ENCODE assay signal across 1 cellular context in the genomic region with DNA sequence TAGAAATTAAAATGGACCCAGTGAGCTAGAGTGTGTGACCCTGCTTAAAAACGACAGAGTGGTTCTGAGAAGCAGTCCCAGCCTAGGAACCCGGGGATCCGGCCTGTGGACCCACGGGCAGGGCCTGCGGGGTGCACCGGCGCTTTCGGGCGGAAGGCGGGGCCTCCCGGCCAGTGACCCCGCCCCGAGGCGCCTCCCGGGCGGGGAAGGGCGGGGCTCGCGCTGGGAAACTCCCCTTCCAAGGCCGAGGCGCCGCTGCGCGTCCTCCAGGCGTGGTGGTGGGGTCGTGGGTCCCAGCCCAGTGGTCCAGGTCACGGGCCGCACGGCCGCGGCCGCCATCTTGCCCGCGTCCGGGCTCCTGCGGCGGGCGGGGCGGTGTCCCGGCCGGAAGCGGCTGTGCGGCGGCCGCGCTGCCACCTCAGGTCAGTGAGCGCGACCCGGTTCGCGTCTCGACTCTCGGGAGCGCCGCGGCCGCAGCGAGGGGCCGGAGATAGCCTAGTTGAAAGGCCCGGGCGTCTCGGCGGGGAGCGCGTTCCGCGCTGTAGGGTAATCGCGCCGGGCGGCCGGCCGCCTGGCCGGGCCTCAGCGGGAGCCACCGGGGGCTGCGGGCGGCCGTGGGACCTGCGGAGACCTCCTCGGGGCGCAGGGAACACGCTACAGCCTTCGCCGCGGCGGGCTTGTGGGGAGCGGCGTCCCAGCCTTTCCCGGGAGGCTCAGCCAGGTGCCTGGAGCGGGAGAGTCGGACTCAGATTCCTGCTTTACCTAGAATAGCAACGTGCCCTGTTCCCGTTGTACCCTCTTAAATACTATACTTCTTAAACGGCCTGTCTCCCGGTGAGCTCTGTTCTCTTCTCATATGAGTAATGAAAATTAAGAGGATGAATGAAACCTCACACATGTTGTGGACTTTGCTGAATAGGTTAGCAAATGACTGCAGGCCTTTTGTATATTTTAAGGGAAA.
TF ChIP-seq lines count a peak whose summit lies in the region.

TSS of gene MIOS (plus strand) at position 234 of the 961 bp plus-strand sequence. CDS start 5,592 bp downstream, outside the sequence.

TF ChIP-seq in GM23338, 12 proteins besides CTCF, POLR2A, EP300 and RAD21 (continued from another document):
- TF ChIP-seq, protein P1, sequence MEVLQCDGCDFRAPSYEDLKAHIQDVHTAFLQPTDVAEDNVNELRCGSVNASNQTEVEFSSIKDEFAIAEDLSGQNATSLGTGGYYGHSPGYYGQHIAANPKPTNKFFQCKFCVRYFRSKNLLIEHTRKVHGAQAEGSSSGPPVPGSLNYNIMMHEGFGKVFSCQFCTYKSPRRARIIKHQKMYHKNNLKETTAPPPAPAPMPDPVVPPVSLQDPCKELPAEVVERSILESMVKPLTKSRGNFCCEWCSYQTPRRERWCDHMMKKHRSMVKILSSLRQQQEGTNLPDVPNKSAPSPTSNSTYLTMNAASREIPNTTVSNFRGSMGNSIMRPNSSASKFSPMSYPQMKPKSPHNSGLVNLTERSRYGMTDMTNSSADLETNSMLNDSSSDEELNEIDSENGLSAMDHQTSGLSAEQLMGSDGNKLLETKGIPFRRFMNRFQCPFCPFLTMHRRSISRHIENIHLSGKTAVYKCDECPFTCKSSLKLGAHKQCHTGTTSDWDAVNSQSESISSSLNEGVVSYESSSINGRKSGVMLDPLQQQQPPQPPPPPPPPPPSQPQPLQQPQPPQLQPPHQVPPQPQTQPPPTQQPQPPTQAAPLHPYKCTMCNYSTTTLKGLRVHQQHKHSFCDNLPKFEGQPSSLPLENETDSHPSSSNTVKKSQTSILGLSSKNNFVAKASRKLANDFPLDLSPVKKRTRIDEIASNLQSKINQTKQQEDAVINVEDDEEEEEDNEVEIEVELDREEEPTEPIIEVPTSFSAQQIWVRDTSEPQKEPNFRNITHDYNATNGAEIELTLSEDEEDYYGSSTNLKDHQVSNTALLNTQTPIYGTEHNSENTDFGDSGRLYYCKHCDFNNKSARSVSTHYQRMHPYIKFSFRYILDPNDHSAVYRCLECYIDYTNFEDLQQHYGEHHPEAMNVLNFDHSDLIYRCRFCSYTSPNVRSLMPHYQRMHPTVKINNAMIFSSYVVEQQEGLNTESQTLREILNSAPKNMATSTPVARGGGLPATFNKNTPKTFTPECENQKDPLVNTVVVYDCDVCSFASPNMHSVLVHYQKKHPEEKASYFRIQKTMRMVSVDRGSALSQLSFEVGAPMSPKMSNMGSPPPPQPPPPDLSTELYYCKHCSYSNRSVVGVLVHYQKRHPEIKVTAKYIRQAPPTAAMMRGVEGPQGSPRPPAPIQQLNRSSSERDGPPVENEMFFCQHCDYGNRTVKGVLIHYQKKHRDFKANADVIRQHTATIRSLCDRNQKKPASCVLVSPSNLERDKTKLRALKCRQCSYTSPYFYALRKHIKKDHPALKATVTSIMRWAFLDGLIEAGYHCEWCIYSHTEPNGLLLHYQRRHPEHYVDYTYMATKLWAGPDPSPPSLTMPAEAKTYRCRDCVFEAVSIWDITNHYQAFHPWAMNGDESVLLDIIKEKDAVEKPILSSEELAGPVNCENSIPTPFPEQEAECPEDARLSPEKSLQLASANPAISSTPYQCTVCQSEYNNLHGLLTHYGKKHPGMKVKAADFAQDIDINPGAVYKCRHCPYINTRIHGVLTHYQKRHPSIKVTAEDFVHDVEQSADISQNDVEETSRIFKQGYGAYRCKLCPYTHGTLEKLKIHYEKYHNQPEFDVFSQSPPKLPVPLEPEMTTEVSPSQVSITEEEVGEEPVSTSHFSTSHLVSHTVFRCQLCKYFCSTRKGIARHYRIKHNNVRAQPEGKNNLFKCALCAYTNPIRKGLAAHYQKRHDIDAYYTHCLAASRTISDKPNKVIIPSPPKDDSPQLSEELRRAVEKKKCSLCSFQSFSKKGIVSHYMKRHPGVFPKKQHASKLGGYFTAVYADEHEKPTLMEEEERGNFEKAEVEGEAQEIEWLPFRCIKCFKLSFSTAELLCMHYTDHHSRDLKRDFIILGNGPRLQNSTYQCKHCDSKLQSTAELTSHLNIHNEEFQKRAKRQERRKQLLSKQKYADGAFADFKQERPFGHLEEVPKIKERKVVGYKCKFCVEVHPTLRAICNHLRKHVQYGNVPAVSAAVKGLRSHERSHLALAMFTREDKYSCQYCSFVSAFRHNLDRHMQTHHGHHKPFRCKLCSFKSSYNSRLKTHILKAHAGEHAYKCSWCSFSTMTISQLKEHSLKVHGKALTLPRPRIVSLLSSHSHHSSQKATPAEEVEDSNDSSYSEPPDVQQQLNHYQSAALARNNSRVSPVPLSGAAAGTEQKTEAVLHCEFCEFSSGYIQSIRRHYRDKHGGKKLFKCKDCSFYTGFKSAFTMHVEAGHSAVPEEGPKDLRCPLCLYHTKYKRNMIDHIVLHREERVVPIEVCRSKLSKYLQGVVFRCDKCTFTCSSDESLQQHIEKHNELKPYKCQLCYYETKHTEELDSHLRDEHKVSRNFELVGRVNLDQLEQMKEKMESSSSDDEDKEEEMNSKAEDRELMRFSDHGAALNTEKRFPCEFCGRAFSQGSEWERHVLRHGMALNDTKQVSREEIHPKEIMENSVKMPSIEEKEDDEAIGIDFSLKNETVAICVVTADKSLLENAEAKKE (CRISPR knock-in tag; IDR thresholded peaks at IDR 0.05) = no peak
- TF ChIP-seq, protein P2, sequence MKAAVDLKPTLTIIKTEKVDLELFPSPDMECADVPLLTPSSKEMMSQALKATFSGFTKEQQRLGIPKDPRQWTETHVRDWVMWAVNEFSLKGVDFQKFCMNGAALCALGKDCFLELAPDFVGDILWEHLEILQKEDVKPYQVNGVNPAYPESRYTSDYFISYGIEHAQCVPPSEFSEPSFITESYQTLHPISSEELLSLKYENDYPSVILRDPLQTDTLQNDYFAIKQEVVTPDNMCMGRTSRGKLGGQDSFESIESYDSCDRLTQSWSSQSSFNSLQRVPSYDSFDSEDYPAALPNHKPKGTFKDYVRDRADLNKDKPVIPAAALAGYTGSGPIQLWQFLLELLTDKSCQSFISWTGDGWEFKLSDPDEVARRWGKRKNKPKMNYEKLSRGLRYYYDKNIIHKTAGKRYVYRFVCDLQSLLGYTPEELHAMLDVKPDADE (IDR thresholded peaks at IDR 0.05) = no peak
- TF ChIP-seq CREB1 (CRISPR knock-in tag; IDR thresholded peaks at IDR 0.05; ENCODE audit: low read depth) = 0 out of 2 replicates have a peak, but pooled peaks have one; percentile 23
- TF ChIP-seq EZH2 (IDR thresholded peaks at IDR 0.05; ENCODE audit: low read depth, unreplicated experiment) = no peak
- no peak for TF ChIP-seq REST (IDR thresholded peaks at IDR 0.05; ENCODE audit: unreplicated experiment)
- TF ChIP-seq NANOG (IDR thresholded peaks at IDR 0.05; ENCODE audit: borderline replicate concordance) = no peak
- TF ChIP-seq POLR2AphosphoS5 (IDR thresholded peaks at IDR 0.05; ENCODE audit: low read depth) = peak; percentile 64
- TF ChIP-seq EZH2phosphoT487 (IDR thresholded peaks at IDR 0.05; ENCODE audit: unreplicated experiment) = no peak
TF ChIP-seq in GM23338: peak in this region for 2.
